17 cellular contexts compared by ENCODE assay signal in the genomic region with DNA sequence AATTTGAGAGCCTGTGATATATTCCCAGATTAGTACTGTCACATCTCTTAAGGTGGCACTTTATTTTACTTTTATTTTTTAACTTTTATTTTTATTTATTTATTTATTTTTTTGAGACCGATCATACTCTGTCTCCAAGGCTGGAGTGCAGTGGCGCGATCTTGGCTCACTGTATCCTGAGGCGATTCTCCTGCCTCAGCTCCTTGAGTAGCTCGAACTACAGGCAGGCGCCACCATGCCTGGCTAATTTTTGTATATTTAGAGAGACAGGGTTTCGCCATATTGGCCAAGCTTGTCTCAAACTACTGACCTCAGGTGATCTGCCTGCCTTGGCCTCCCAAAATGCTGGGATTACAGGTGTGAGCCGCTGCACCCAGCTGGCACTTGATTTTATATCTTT.
DNase-seq lines count a peak whose midpoint lies in the region; ATAC-seq and TF ChIP-seq lines count a peak whose summit lies in the region.
"Had no signal": no experiment of that assay in that cellular context is flagged by ENCODE, and none has a peak within 500 bp of the region (broad histone marks: within the 10 kb centered on the region; RNA-seq: fewer than 3 reads in every experiment).

No MANE protein-coding gene starts in this region.

- H3K4me3 ChIP-seq in GM23338 (no peak overlapping the region), mesendoderm (ENCODE audit: low read length) (no peak overlapping the region), smooth muscle cell (no peak overlapping the region)

- WGBS in mesendoderm (ENCODE audit: extremely low coverage, insufficient coverage, low lambda C conversion rate): no CpG with 5 or more reads among the region's 8 CpGs
- WGBS in smooth muscle cell (ENCODE audit: low lambda C conversion rate): 85% methylated on average over 8 of the region's 8 CpGs

- POLR2A ChIA-PET in WTC11 (lab: Charles Lee): no interaction called here

- H3K4me1 ChIP-seq in GM23338 (ENCODE audit: insufficient read depth) (peaks cover 69% of the 10 kb centered on the region), mesendoderm (ENCODE audit: control insufficient read depth, low read depth, low read length) (peaks cover 23% of the 10 kb centered on the region), smooth muscle cell (ENCODE audit: low read depth) (peaks cover 17% of the 10 kb centered on the region)

- ATAC-seq in GM23338 (peak; percentile 17), WTC11 (no peak; the same call in 1 of the 2 replicates), HG02884 (IDR thresholded peaks at IDR 0.05; ENCODE audit: unreplicated experiment) (no peak), HG03139 (IDR thresholded peaks at IDR 0.05; ENCODE audit: unreplicated experiment) (no peak)
- ATAC-seq: HCT116 had no signal

- H3K23ac ChIP-seq in mesendoderm (ENCODE audit: low read length): no peak overlapping the region

- no peak overlapping the region for H2AFZ ChIP-seq in GM23338
- H2AFZ ChIP-seq in smooth muscle cell (ENCODE audit: low read depth): no peak overlapping the region

- H2BK120ac ChIP-seq in mesendoderm (ENCODE audit: low read depth, low read length): peak overlapping the region; percentile 65

- peaks cover 69% of the 10 kb centered on the region for H3K4me1 Mint-ChIP-seq in GM23338
- H3K4me1 Mint-ChIP-seq in WTC11: peaks cover 77% of the 10 kb centered on the region

- H4K20me1 ChIP-seq in GM23338 (replicated peaks; ENCODE audit: insufficient read depth) (0 out of 2 replicates have a peak, but pooled peaks cover 8% of the 10 kb centered on the region), smooth muscle cell (ENCODE audit: low read depth) (no peaks in the 10 kb centered on the region)

- CTCF ChIA-PET in WTC11 (lab: Charles Lee): no interaction called here

- H3K4ac ChIP-seq in mesendoderm (ENCODE audit: low read depth, low read length): peak overlapping the region; percentile 65

- H3K27me3 ChIP-seq in GM23338 (ENCODE audit: insufficient read depth) (no peaks in the 10 kb centered on the region), mesendoderm (ENCODE audit: insufficient read depth, low read length, poor library complexity) (no peaks in the 10 kb centered on the region), smooth muscle cell (ENCODE audit: low read depth) (no peaks in the 10 kb centered on the region)

- no peak overlapping the region for H2AK5ac ChIP-seq in mesendoderm (ENCODE audit: low read length)

- DNase-seq in GM23338 (ENCODE audit: low spot score) (no peak), WTC11 (ENCODE audit: low spot score) (no peak), mesendoderm (no peak), smooth muscle cell (lab: John Stamatoyannopoulos, UW; ENCODE audit: unreplicated experiment) (no peak), SIG-M5 treated with dmso at 0.1 percent for 504 hours (lab: John Stamatoyannopoulos, UW; ENCODE audit: unreplicated experiment) (no peak)
- no peak for DNase-seq in stimulated activated CD4-positive, alpha-beta T cell treated with anti-CD3 and anti-CD28 coated beads, Interleukin-12 subunit alpha, Interleukin-12 subunit beta, amount 100 ng/mL, for 4 hours
- DNase-seq: DND-41, NCI-H1417 treated with DMSO at 0.1 percent for 48 hours, NCI-H1930, NCI-H345, NCI-H524 treated with DMSO at 0.1 percent for 48 hours, SIG-M5 had no signal

- H3K79me1 ChIP-seq in mesendoderm (ENCODE audit: low read length): peaks cover 8% of the 10 kb centered on the region

- peak overlapping the region; percentile 32 for H3K18ac ChIP-seq in mesendoderm (ENCODE audit: low read length)

- peaks cover 2% of the 10 kb centered on the region for H3K27me3 Mint-ChIP-seq in GM23338 (ENCODE audit: insufficient read depth, low read depth, poor library complexity)
- no peaks in the 10 kb centered on the region for H3K27me3 Mint-ChIP-seq in WTC11 (ENCODE audit: low read depth)

- H2BK15ac ChIP-seq in mesendoderm (replicated peaks; ENCODE audit: low read depth): no peak overlapping the region

- no peak overlapping the region for H4K5ac ChIP-seq in mesendoderm (ENCODE audit: low read length)

- no peaks in the 10 kb centered on the region for H3K9me2 ChIP-seq in GM23338 (ENCODE audit: insufficient read depth)

- no peaks in the 10 kb centered on the region for H3K9me3 ChIP-seq in smooth muscle cell (replicated peaks; ENCODE audit: low read depth)

- H3F3A ChIP-seq in GM23338 (replicated peaks; ENCODE audit: low read depth) (no peaks in the 10 kb centered on the region), smooth muscle cell (ENCODE audit: low read depth) (no peaks in the 10 kb centered on the region)

- no peak overlapping the region for H4K8ac ChIP-seq in mesendoderm (ENCODE audit: low read depth, low read length)

- H3K9ac ChIP-seq in mesendoderm (ENCODE audit: low read length): no peak overlapping the region
- no peak overlapping the region for H3K9ac ChIP-seq in smooth muscle cell (ENCODE audit: low read depth)

- H3K27ac ChIP-seq in GM23338 (ENCODE audit: low read depth) (peak overlapping the region; percentile 88), mesendoderm (ENCODE audit: low read depth, low read length) (no peak overlapping the region), smooth muscle cell (ENCODE audit: low read depth) (peak overlapping the region; percentile 58)
- H3K27ac ChIP-seq: C4-2B, RWPE1 had no signal

- H3K9me3 Mint-ChIP-seq in GM23338: no peaks in the 10 kb centered on the region
- H3K9me3 Mint-ChIP-seq in WTC11: no peaks in the 10 kb centered on the region

- H3K36me3 Mint-ChIP-seq in GM23338 (ENCODE audit: low read depth) (no peaks in the 10 kb centered on the region), WTC11 (no peaks in the 10 kb centered on the region)

- H3K4me3 Mint-ChIP-seq in GM23338 (no peak overlapping the region), WTC11 (no peak overlapping the region)

- TF ChIP-seq CTCF in GM23338 (conservative IDR thresholded peaks at IDR 0.05; ENCODE audit: low read depth in 2 of 2): no peak
- TF ChIP-seq CTCF in WTC11 (IDR thresholded peaks at IDR 0.05): no peak
- TF ChIP-seq CTCF in smooth muscle cell (IDR thresholded peaks at IDR 0.05; ENCODE audit: borderline replicate concordance, insufficient read depth, poor library complexity, severe bottlenecking): no peak

- H3K79me2 ChIP-seq in GM23338 (replicated peaks; ENCODE audit: insufficient read depth): peaks cover 92% of the 10 kb centered on the region
- H3K79me2 ChIP-seq in mesendoderm (ENCODE audit: control insufficient read depth, insufficient read depth, low read length): peaks cover 17% of the 10 kb centered on the region
- H3K79me2 ChIP-seq in smooth muscle cell (ENCODE audit: low read depth): no peaks in the 10 kb centered on the region

- H3K4me2 ChIP-seq in GM23338 (peak overlapping the region; percentile 33; the same call in 1 of the 2 replicates), mesendoderm (ENCODE audit: low read length) (no peak overlapping the region), smooth muscle cell (peak overlapping the region; percentile 68)

- no peaks in the 10 kb centered on the region for H3K36me3 ChIP-seq in GM23338 (ENCODE audit: insufficient read depth)
- H3K36me3 ChIP-seq in mesendoderm (ENCODE audit: control insufficient read depth, insufficient read depth, low read length): no peaks in the 10 kb centered on the region
- H3K36me3 ChIP-seq in smooth muscle cell (ENCODE audit: low read depth): no peaks in the 10 kb centered on the region

- no peak overlapping the region for H2BK5ac ChIP-seq in mesendoderm (ENCODE audit: low read length)

- H3K56ac ChIP-seq in mesendoderm (ENCODE audit: low read length): no peak overlapping the region

- H3K27ac Mint-ChIP-seq in GM23338 (peak overlapping the region; percentile 33; the same call in 1 of the 2 replicates), WTC11 (peak overlapping the region; percentile 66)

TF ChIP-seq in GM23338, 12 proteins besides CTCF, POLR2A, EP300 and RAD21:
- TF ChIP-seq CREB1 (CRISPR knock-in tag; IDR thresholded peaks at IDR 0.05; ENCODE audit: low read depth) (no peak), EZH2phosphoT487 (IDR thresholded peaks at IDR 0.05; ENCODE audit: unreplicated experiment) (no peak), EZH2 (IDR thresholded peaks at IDR 0.05; ENCODE audit: low read depth, unreplicated experiment) (no peak), STAT1 (IDR thresholded peaks at IDR 0.05; ENCODE audit: unreplicated experiment) (no peak), ZNF331 (CRISPR knock-in tag; IDR thresholded peaks at IDR 0.05; ENCODE audit: low read depth) (no peak)

TF ChIP-seq in WTC11, 78 proteins besides CTCF, POLR2A, EP300 and RAD21 (continues in another document):
- TF ChIP-seq ZSCAN18 (CRISPR knock-in tag; IDR thresholded peaks at IDR 0.05): no peak
